ENCODE assay signal across 2 cellular contexts in genomic region chr1:200780545-200781444, GRCh38.
TF ChIP-seq lines count a peak whose summit lies in the region.

No MANE protein-coding gene starts in this region.

TF ChIP-seq in HEK293, 187 proteins besides CTCF, POLR2A, EP300 and RAD21 (continued from another document and continues in another):
- no peak for TF ChIP-seq ZNF26 (tag by site-specific recombination; IDR thresholded peaks at IDR 0.05)
- TF ChIP-seq SP2 (tag by site-specific recombination; IDR thresholded peaks at IDR 0.05), result no peak
- no peak for TF ChIP-seq ZNF311 (tag by site-specific recombination; IDR thresholded peaks at IDR 0.05; ENCODE audit: borderline replicate concordance)
- no peak for TF ChIP-seq SCRT2 (tag by site-specific recombination; IDR thresholded peaks at IDR 0.05)
- TF ChIP-seq ZNF621 (tag by site-specific recombination; IDR thresholded peaks at IDR 0.05), result no peak
- no peak for TF ChIP-seq ZNF184 (tag by site-specific recombination; IDR thresholded peaks at IDR 0.05)
- no peak for TF ChIP-seq HOXA7 (CRISPR knock-in tag; IDR thresholded peaks at IDR 0.05; ENCODE audit: borderline replicate concordance)
- TF ChIP-seq PRDM6 (tag by site-specific recombination; IDR thresholded peaks at IDR 0.05), result peak; percentile 71
- no peak for TF ChIP-seq PRDM1 (tag by site-specific recombination; IDR thresholded peaks at IDR 0.05)
- no peak for TF ChIP-seq ZNF174 (tag by site-specific recombination; IDR thresholded peaks at IDR 0.05)
- TF ChIP-seq ZNF488 (tag by site-specific recombination; IDR thresholded peaks at IDR 0.05), result no peak
- 0 out of 2 replicates have a peak, but pooled peaks have one; percentile 21 for TF ChIP-seq ZNF362 (tag by site-specific recombination; IDR thresholded peaks at IDR 0.05)
- TF ChIP-seq ZBTB10 (tag by site-specific recombination; IDR thresholded peaks at IDR 0.05), result no peak
- peak; percentile 62 for TF ChIP-seq PRDM10 (tag by site-specific recombination; IDR thresholded peaks at IDR 0.05)

TF ChIP-seq in K562, 482 proteins besides CTCF, POLR2A, EP300 and RAD21 (continued from another document):
- 0 out of 2 replicates have a peak, but pooled peaks have one; percentile 13 for TF ChIP-seq ZBTB33 (CRISPR knock-in tag; IDR thresholded peaks at IDR 0.05)
- TF ChIP-seq C11orf30 (IDR thresholded peaks at IDR 0.05; ENCODE audit: low read depth), result peak; percentile 64; the same call in 1 of the 2 replicates
- no peak for TF ChIP-seq HMG20A (CRISPR knock-in tag; conservative IDR thresholded peaks at IDR 0.05)
- TF ChIP-seq CBX2 (IDR thresholded peaks at IDR 0.05; ENCODE audit: insufficient read depth, low read length, poor library complexity, severe bottlenecking), result no peak
- TF ChIP-seq KDM4B (IDR thresholded peaks at IDR 0.05; ENCODE audit: borderline replicate concordance in 2 of 2, low read depth in 1 of 2), result no peak
- no peak for TF ChIP-seq ZNF707 (CRISPR knock-in tag; conservative IDR thresholded peaks at IDR 0.05)
- TF ChIP-seq CBX3 (IDR thresholded peaks at IDR 0.05; ENCODE audit: borderline replicate concordance in 1 of 2, low read length in 2 of 2), result no peak
- TF ChIP-seq CREB3 (tag; conservative IDR thresholded peaks at IDR 0.05; ENCODE audit: low read depth), result no peak
- no peak for TF ChIP-seq KDM2B (CRISPR knock-in tag; IDR thresholded peaks at IDR 0.05)
- TF ChIP-seq EZH2 (IDR thresholded peaks at IDR 0.05; ENCODE audit: borderline replicate concordance, low read depth, low read length), result no peak
- TF ChIP-seq MAFF (IDR thresholded peaks at IDR 0.05; ENCODE audit: low read length), result peak; percentile 14; the same call in 1 of the 2 replicates
- peak; percentile 35; the same call in 1 of the 2 replicates for TF ChIP-seq NFIC (IDR thresholded peaks at IDR 0.05)
- TF ChIP-seq STAT6 (CRISPR knock-in tag; IDR thresholded peaks at IDR 0.05), result no peak
- TF ChIP-seq ILF3 (IDR thresholded peaks at IDR 0.05; ENCODE audit: borderline replicate concordance), result no peak
- no peak for TF ChIP-seq EP400 (IDR thresholded peaks at IDR 0.05)
- no peak for TF ChIP-seq ZFP36 (IDR thresholded peaks at IDR 0.05; ENCODE audit: low read depth, low read length, partially characterized antibody)
- no peak for TF ChIP-seq HCFC1 (IDR thresholded peaks at IDR 0.05; ENCODE audit: low read depth, low read length)
- TF ChIP-seq ZNF76 (CRISPR knock-in tag; IDR thresholded peaks at IDR 0.05; ENCODE audit: borderline replicate concordance), result no peak
- no peak for TF ChIP-seq KAT7 (CRISPR knock-in tag; IDR thresholded peaks at IDR 0.05; ENCODE audit: borderline replicate concordance)
- TF ChIP-seq MNT (conservative IDR thresholded peaks at IDR 0.05), result no peak
- TF ChIP-seq ZC3H4 (CRISPR knock-in tag; IDR thresholded peaks at IDR 0.05; ENCODE audit: borderline replicate concordance), result no peak
- TF ChIP-seq ZNF561 (CRISPR knock-in tag; conservative IDR thresholded peaks at IDR 0.05), result no peak
- no peak for TF ChIP-seq HSF4 (CRISPR knock-in tag; IDR thresholded peaks at IDR 0.05; ENCODE audit: borderline replicate concordance)
- no peak for TF ChIP-seq XRCC4 (IDR thresholded peaks at IDR 0.05; ENCODE audit: extremely low read depth, insufficient read depth, insufficient read length)
- peak; percentile 71 for TF ChIP-seq ZNF316 (IDR thresholded peaks at IDR 0.05)
- TF ChIP-seq ZNF12 (CRISPR knock-in tag; IDR thresholded peaks at IDR 0.05), result no peak
- TF ChIP-seq MAFG (tag; conservative IDR thresholded peaks at IDR 0.05), result peak; percentile 47
- no peak for TF ChIP-seq FOXP4 (CRISPR knock-in tag; IDR thresholded peaks at IDR 0.05; ENCODE audit: borderline replicate concordance)
